In the genomic region with DNA sequence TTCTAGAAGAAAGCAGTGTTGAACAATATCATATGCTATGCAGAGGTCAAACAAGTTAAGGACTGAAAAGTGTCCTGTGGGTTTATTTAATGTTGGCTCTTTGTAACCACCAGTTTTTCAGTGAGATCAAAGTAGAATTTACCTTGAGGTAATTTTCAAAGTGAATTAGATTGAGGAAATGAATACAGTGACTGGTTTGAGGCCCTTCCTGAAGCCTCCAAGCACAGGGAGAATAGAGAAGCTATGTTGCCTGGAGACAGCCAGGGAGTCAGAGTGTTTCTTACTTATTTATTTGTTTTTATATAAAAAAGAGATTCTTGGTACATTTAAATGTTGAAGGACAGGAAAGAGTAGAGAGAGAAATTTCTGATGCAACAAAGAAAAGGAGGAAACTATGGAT, we compare ENCODE assay signal across 29 cellular contexts.
"Had no signal": no experiment of that assay in that cellular context is flagged by ENCODE, and none has a peak within 500 bp of the region (broad histone marks: within the 10 kb centered on the region; RNA-seq: fewer than 3 reads in every experiment).

No MANE protein-coding gene starts in this region.

- ATAC-seq: activated CD8-positive, alpha-beta T cell treated with anti-CD3 and anti-CD28 coated beads for 36 hours; activated T-cell treated with anti-CD3 and anti-CD28 coated beads, Interleukin-2, amount 50 U/mL, for 72 hours; activated T-helper 17 cell treated with anti-CD3 and anti-CD28 coated beads, Interleukin-2, amount 50 U/mL, for 72 hours; Right ventricle myocardium inferior had no signal

- H3K27me3 ChIP-seq: brain microvascular endothelial cell had no signal

- H3K27me3 Mint-ChIP-seq: activated CD4-positive, alpha-beta T cell treated with anti-CD3 and anti-CD28 coated beads, Interleukin-2, amount 10 ng/mL, durations not matched to agents 24 days and 14 days; activated CD8-positive, alpha-beta T cell treated with anti-CD3 and anti-CD28 coated beads for 36 hours; activated naive CD8-positive, alpha-beta T cell treated with anti-CD3 and anti-CD28 coated beads for 36 hours; activated T-helper 17 cell treated with anti-CD3 and anti-CD28 coated beads, Interleukin-2, amount 50 U/mL, for 72 hours had no signal

- H3K27ac Mint-ChIP-seq: activated CD4-positive, alpha-beta T cell treated with anti-CD3 and anti-CD28 coated beads, Interleukin-2, amount 10 ng/mL, durations not matched to agents 24 days and 14 days; activated CD8-positive, alpha-beta T cell treated with anti-CD3 and anti-CD28 coated beads for 36 hours; activated naive CD8-positive, alpha-beta T cell treated with anti-CD3 and anti-CD28 coated beads for 36 hours; activated T-cell treated with anti-CD3 and anti-CD28 coated beads, Interleukin-2, amount 50 U/mL, for 72 hours; activated T-helper 17 cell treated with anti-CD3 and anti-CD28 coated beads, Interleukin-2, amount 50 U/mL, for 72 hours had no signal

- H3K4me2 ChIP-seq: PC-9 had no signal

- H3K4me3 Mint-ChIP-seq: activated CD4-positive, alpha-beta T cell treated with anti-CD3 and anti-CD28 coated beads, Interleukin-2, amount 10 ng/mL, durations not matched to agents 24 days and 14 days; activated CD8-positive, alpha-beta T cell treated with anti-CD3 and anti-CD28 coated beads for 36 hours; activated naive CD8-positive, alpha-beta T cell treated with anti-CD3 and anti-CD28 coated beads for 36 hours; activated T-cell treated with anti-CD3 and anti-CD28 coated beads, Interleukin-2, amount 50 U/mL, for 72 hours; activated T-helper 17 cell treated with anti-CD3 and anti-CD28 coated beads, Interleukin-2, amount 50 U/mL, for 72 hours had no signal

- H3K9me3 Mint-ChIP-seq: activated CD4-positive, alpha-beta T cell treated with anti-CD3 and anti-CD28 coated beads, Interleukin-2, amount 10 ng/mL, durations not matched to agents 24 days and 14 days had no signal

- DNase-seq: activated CD4-positive, alpha-beta T cell treated with anti-CD3 and anti-CD28 coated beads, Interleukin-2, amount 10 ng/mL, durations not matched to agents 24 days and 14 days; activated CD4-positive, alpha-beta T cell treated with anti-CD3 and anti-CD28 coated beads, Interleukin-2, amount 50 U/mL, for 4 hours; activated CD8-positive, alpha-beta T cell treated with anti-CD3 and anti-CD28 coated beads for 36 hours; activated effector memory CD4-positive, alpha-beta T cell treated with anti-CD3 and anti-CD28 coated beads, Interleukin-2, amount 50 U/mL, for 16 hours; activated naive CD4-positive, alpha-beta T cell; activated naive CD4-positive, alpha-beta T cell treated with anti-CD3 and anti-CD28 coated beads, Interleukin-2, amount 50 U/mL, for 16 hours; activated naive CD8-positive, alpha-beta T cell treated with anti-CD3 and anti-CD28 coated beads for 36 hours; activated T-cell treated with anti-CD3 and anti-CD28 coated beads, Interleukin-2, amount 50 U/mL, for 1 hour; activated T-cell treated with anti-CD3 and anti-CD28 coated beads, Interleukin-2, amount 50 U/mL, for 72 hours; amniotic stem cell; aorta; brain microvascular endothelial cell; central memory CD4-positive, alpha-beta T cell; NCI-H1048; NCI-H146; NCI-H187; NCI-H2029 treated with DMSO at 0.1 percent for 48 hours; NCI-H2107; NCI-H2171; NCI-H510A; NCI-H526; NCI-H748 treated with DMSO at 0.1 percent for 48 hours; NK-92 treated with Interleukin-12 subunit alpha and Interleukin-12 subunit beta, amount 100 ng/mL, for 24 hours; PC-9; SIG-M5; T1000 had no signal

- H3K36me3 Mint-ChIP-seq: activated naive CD8-positive, alpha-beta T cell treated with anti-CD3 and anti-CD28 coated beads for 36 hours had no signal

- H2AFZ ChIP-seq: PC-9 had no signal

- H3K4me1 Mint-ChIP-seq: activated CD4-positive, alpha-beta T cell treated with anti-CD3 and anti-CD28 coated beads, Interleukin-2, amount 10 ng/mL, durations not matched to agents 24 days and 14 days; activated naive CD8-positive, alpha-beta T cell treated with anti-CD3 and anti-CD28 coated beads for 36 hours; activated T-helper 17 cell treated with anti-CD3 and anti-CD28 coated beads, Interleukin-2, amount 50 U/mL, for 72 hours had no signal

- H3K36me3 ChIP-seq: brain microvascular endothelial cell had no signal

- H3K4me3 ChIP-seq: PC-9 had no signal

- H3K27ac ChIP-seq: brain microvascular endothelial cell, PC-9, RWPE1 had no signal
